8 cellular contexts compared by ENCODE assay signal in the genomic region with DNA sequence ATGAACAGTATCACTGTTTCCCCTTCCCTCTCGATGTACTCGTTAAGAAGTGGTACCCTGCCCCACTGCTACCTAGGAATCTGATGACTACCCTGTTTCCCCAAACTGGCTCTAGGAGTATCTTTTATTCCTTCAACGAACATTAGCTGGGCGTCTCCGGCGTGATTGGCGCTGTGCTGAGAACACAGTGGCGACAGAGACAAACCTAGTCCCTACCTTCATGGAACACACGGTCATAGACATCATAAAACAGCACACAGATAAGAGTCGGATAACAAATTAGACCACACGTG. TPM values are rescaled to one million over a fixed set of nuclear protein-coding genes. Genes with fewer than 3 reads are reported as not detected.
DNase-seq lines count a peak whose midpoint lies in the region; ATAC-seq and TF ChIP-seq lines count a peak whose summit lies in the region.

No MANE protein-coding gene starts in this region.

- no peaks in the 10 kb centered on the region for H3K9me3 ChIP-seq in BLaER1
- 0 out of 2 replicates have a peak, but pooled peaks cover 2% of the 10 kb centered on the region for H3K9me3 ChIP-seq in MG63
- no peaks in the 10 kb centered on the region for H3K9me3 ChIP-seq in effector memory CD4-positive, alpha-beta T cell (ENCODE audit: control insufficient read depth, low read length)

- H3K9ac ChIP-seq in BLaER1, result peak overlapping the region; percentile 92

- H3K36me3 ChIP-seq in BLaER1 (peaks cover 34% of the 10 kb centered on the region), MG63 (peaks cover 38% of the 10 kb centered on the region)
- no peaks in the 10 kb centered on the region for H3K36me3 ChIP-seq in effector memory CD4-positive, alpha-beta T cell (ENCODE audit: control insufficient read depth, insufficient read depth, low read length)

- no peaks in the 10 kb centered on the region for H3K36me3 Mint-ChIP-seq in natural killer cell

- peaks cover 24% of the 10 kb centered on the region for H3K4me1 ChIP-seq in BLaER1
- H3K4me1 ChIP-seq in effector memory CD4-positive, alpha-beta T cell (ENCODE audit: control insufficient read depth, insufficient read depth, low read length, poor library complexity, severe bottlenecking), result peaks cover 19% of the 10 kb centered on the region

- peaks cover 21 to 43% of the 10 kb centered on the region in 2 donors for H3K4me1 Mint-ChIP-seq in natural killer cell

- peaks cover 7% of the 10 kb centered on the region for H4K20me1 ChIP-seq in BLaER1

- H3K27me3 ChIP-seq in BLaER1 (peaks cover 41% of the 10 kb centered on the region), MG63 (peaks cover 34% of the 10 kb centered on the region)
- H3K27me3 ChIP-seq in effector memory CD4-positive, alpha-beta T cell (replicated peaks; ENCODE audit: control insufficient read depth, insufficient read depth, low read length, poor library complexity, severe bottlenecking), result no peaks in the 10 kb centered on the region

- TF ChIP-seq CTCF in natural killer cell (IDR thresholded peaks at IDR 0.05), result no peak

- H3K4me3 Mint-ChIP-seq in natural killer cell, result peak overlapping the region; percentile 99

- DNase-seq in MG63 (no peak), natural killer cell (no peak), GOT3 (lab: John Stamatoyannopoulos, UW) (no peak), DMS153 treated with DMSO at 0.1 percent for 48 hours (lab: John Stamatoyannopoulos, UW; ENCODE audit: unreplicated experiment) (no peak), HT-29 (ENCODE audit: low spot score) (no peak)
- DNase-seq in effector memory CD4-positive, alpha-beta T cell, result no peak

- peak overlapping the region; percentile 92 for H3K27ac ChIP-seq in BLaER1
- peak overlapping the region; percentile 88 for H3K27ac ChIP-seq in effector memory CD4-positive, alpha-beta T cell (ENCODE audit: insufficient read depth, low read length, poor library complexity, severe bottlenecking)

- H3K27me3 Mint-ChIP-seq in natural killer cell (ENCODE audit: low read depth in 2 of 2), result peaks cover 16 to 24% of the 10 kb centered on the region in 2 donors

- no peaks in the 10 kb centered on the region for H3K9me3 Mint-ChIP-seq in natural killer cell

- intact Hi-C loops in natural killer cell (cut with micrococcal nuclease), result loop anchor here (10.0 kb wide), 2 partner anchors 87 to 403 kb away; no protein-coding TSS in a partner anchor

- ATAC-seq in natural killer cell, result no peak
- ATAC-seq in HG02938 (IDR thresholded peaks at IDR 0.05; ENCODE audit: unreplicated experiment), result no peak

- H3K27ac Mint-ChIP-seq in natural killer cell, result peak overlapping the region; percentile 91 to 96

- H3K4me2 ChIP-seq in BLaER1, result peak overlapping the region; percentile 79

- H3K4me3 ChIP-seq in BLaER1 (peak overlapping the region; percentile 92), MG63 (peak overlapping the region; percentile 81)
- peak overlapping the region; percentile 91 for H3K4me3 ChIP-seq in effector memory CD4-positive, alpha-beta T cell (ENCODE audit: insufficient read depth, low read depth, low read length, poor library complexity, severe bottlenecking)

RNA-seq across cellular contexts. Expression of a gene that starts 0.7 kb away (rescaled TPM):
- total RNA-seq in MG63 (2014; rRNA removed; shearing (Covaris generic); ENCODE audit: low replicate concordance), result 59.4 and 70.7 TPM in 2 replicates
- total RNA-seq in natural killer cell, result 10 to 100 TPM; 86.4 to 94.8 (median 86.7) TPM
- 114 and 117 TPM in 2 replicates for total RNA-seq in HT-29 (2014; rRNA removed; shearing (Covaris generic))

RNA-seq across cellular contexts. Expression of a gene that starts 1.9 kb away (rescaled TPM):
- total RNA-seq in MG63 (2014; rRNA removed; shearing (Covaris generic); ENCODE audit: low replicate concordance), result not detected in 2 replicates
- not detected for total RNA-seq in natural killer cell
- 6.1 and 10.7 TPM in 2 replicates for total RNA-seq in HT-29 (2014; rRNA removed; shearing (Covaris generic))

RNA-seq across cellular contexts. Expression of a gene that starts 23.7 kb away (rescaled TPM):
- 48.6 and 73.7 TPM in 2 replicates for total RNA-seq in MG63 (2014; rRNA removed; shearing (Covaris generic); ENCODE audit: low replicate concordance)
- 10 to 100 TPM; 16.1 to 20.3 (median 19.6) TPM for total RNA-seq in natural killer cell
- total RNA-seq in HT-29 (2014; rRNA removed; shearing (Covaris generic)), result 119 and 125 TPM in 2 replicates

RNA-seq across cellular contexts. Expression of a gene that starts 40.2 kb away (rescaled TPM):
- total RNA-seq in MG63 (2014; rRNA removed; shearing (Covaris generic); ENCODE audit: low replicate concordance), result 0.20 and 0.79 TPM in 2 replicates
- 1 to 10 TPM; 7.0 to 8.4 (median 7.2) TPM for total RNA-seq in natural killer cell
- 8.5 and 10.2 TPM in 2 replicates for total RNA-seq in HT-29 (2014; rRNA removed; shearing (Covaris generic))

RNA-seq across cellular contexts. Expression of a gene that starts 47.1 kb away (rescaled TPM):
- not detected in 2 replicates for total RNA-seq in MG63 (2014; rRNA removed; shearing (Covaris generic); ENCODE audit: low replicate concordance)
- total RNA-seq in natural killer cell, result under 1 TPM; 0.18 to 0.63 (median 0.31) TPM
- not detected in 2 replicates for total RNA-seq in HT-29 (2014; rRNA removed; shearing (Covaris generic))
